In the genomic region with DNA sequence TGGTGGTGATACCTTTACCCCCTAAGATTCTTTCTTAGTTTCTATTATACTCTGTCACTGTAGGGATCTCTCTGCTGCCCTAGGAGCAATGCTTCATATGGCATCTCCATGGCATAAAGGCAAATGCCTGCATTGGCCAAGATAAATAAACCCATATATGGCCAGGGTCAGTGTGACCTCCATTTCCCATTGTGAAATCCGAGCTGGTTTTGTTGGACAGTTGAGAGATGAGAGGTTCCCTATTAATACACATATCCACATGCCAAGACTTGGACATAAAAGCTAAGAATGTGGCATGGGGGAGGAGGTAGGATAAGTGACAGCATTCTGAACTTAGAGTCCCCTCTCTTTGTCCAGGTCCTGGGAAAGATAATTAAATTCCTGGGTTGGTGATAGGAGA, we compare ENCODE assay signal across 17 cellular contexts. TPM values are rescaled to one million over a fixed set of nuclear protein-coding genes. Genes with fewer than 3 reads are reported as not detected.
A peak's percentile ranks its signal among the peaks of the same experiment; 100 is the strongest.
DNase-seq lines count a peak whose midpoint lies in the region; ATAC-seq and TF ChIP-seq lines count a peak whose summit lies in the region.
"Had no signal": no experiment of that assay in that cellular context is flagged by ENCODE, and none has a peak within 500 bp of the region (broad histone marks: within the 10 kb centered on the region; RNA-seq: fewer than 3 reads in every experiment).

No MANE protein-coding gene starts in this region.

- H3K4me3 ChIP-seq in left ventricle myocardium inferior, result no peak overlapping the region
- H3K4me3 ChIP-seq in astrocyte of the spinal cord (ENCODE audit: low read depth, low read length), result no peak overlapping the region
- peak overlapping the region; percentile 12 for H3K4me3 ChIP-seq in right cardiac atrium (ENCODE audit: low read length)
- no peak overlapping the region for H3K4me3 ChIP-seq in uterus
- H3K4me3 ChIP-seq in MM.1S (ENCODE audit: low read length), result no peak overlapping the region
- H3K4me3 ChIP-seq: Peyer's patch, thoracic aorta had no signal

- no peaks in the 10 kb centered on the region for H3K9me2 ChIP-seq in MM.1S (replicated peaks; ENCODE audit: insufficient read depth, low read length)

- in situ Hi-C loops in astrocyte of the spinal cord (cut with HindIII; ENCODE audit: low sequenced_read_pairs), result no loop called here

- H3K27ac Mint-ChIP-seq in activated CD8-positive, alpha-beta T cell treated with anti-CD3 and anti-CD28 coated beads, Interleukin-2, amount 10 ng/mL, durations not matched to agents 7 days and 5 days, result no peak overlapping the region
- H3K27ac Mint-ChIP-seq in activated T-helper 17 cell treated with anti-CD3 and anti-CD28 coated beads, Interleukin-2, amount 50 U/mL, for 72 hours, result no peak overlapping the region
- H3K27ac Mint-ChIP-seq: brain had no signal

- H3K4me1 Mint-ChIP-seq in activated CD8-positive, alpha-beta T cell treated with anti-CD3 and anti-CD28 coated beads, Interleukin-2, amount 10 ng/mL, durations not matched to agents 7 days and 5 days (ENCODE audit: low read depth), result peaks cover 14% of the 10 kb centered on the region
- H3K4me1 Mint-ChIP-seq in activated T-helper 17 cell treated with anti-CD3 and anti-CD28 coated beads, Interleukin-2, amount 50 U/mL, for 72 hours, result peaks cover 4% of the 10 kb centered on the region

- H3K9me3 Mint-ChIP-seq in activated CD8-positive, alpha-beta T cell treated with anti-CD3 and anti-CD28 coated beads, Interleukin-2, amount 10 ng/mL, durations not matched to agents 7 days and 5 days (ENCODE audit: insufficient read depth), result no peaks in the 10 kb centered on the region
- no peaks in the 10 kb centered on the region for H3K9me3 Mint-ChIP-seq in activated T-helper 17 cell treated with anti-CD3 and anti-CD28 coated beads, Interleukin-2, amount 50 U/mL, for 72 hours
- H3K9me3 Mint-ChIP-seq: brain had no signal

- H3F3A ChIP-seq in MM.1S (ENCODE audit: insufficient read depth, low read length), result peaks cover 22% of the 10 kb centered on the region

- POLR2A ChIA-PET in activated CD8-positive, alpha-beta T cell treated with anti-CD3 and anti-CD28 coated beads, Interleukin-2, amount 10 ng/mL, durations not matched to agents 7 days and 5 days (lab: Charles Lee), result interaction anchor here (0.6 kb wide), 1 partner anchor 258 kb away, joined by 3 read pairs; no protein-coding TSS in a partner anchor

- H3K27ac ChIP-seq in left ventricle myocardium inferior (replicated peaks) (no peak overlapping the region), right cardiac atrium (ENCODE audit: low read length) (no peak overlapping the region), uterus (peak overlapping the region; percentile 63), MM.1S (ENCODE audit: low read length) (no peak overlapping the region)
- H3K27ac ChIP-seq: Peyer's patch, thoracic aorta had no signal

- DNase-seq in Right ventricle myocardium superior (no peak), left ventricle myocardium inferior (no peak), astrocyte of the spinal cord (ENCODE audit: low read depth, low spot score) (peak; percentile 47), right cardiac atrium (no peak), uterus (peak in 1 of 2 donors; percentile 68), MM.1S (no peak)
- no peak for DNase-seq in activated CD8-positive, alpha-beta T cell treated with anti-CD3 and anti-CD28 coated beads, Interleukin-2, amount 10 ng/mL, durations not matched to agents 7 days and 5 days
- DNase-seq: activated CD4-positive, CD25-positive, alpha-beta regulatory T cell; effector memory CD4-positive, alpha-beta T cell; NCI-H187 treated with DMSO at 0.1 percent for 48 hours; NCI-H524 treated with DMSO at 0.1 percent for 48 hours; Peyer's patch had no signal

- H3K4me1 ChIP-seq in left ventricle myocardium inferior (peaks cover 6% of the 10 kb centered on the region), right cardiac atrium (ENCODE audit: control insufficient read depth, insufficient read depth, low read length) (peaks cover 6% of the 10 kb centered on the region), uterus (no peaks in the 10 kb centered on the region), MM.1S (ENCODE audit: low read length) (peaks cover 37% of the 10 kb centered on the region)
- H3K4me1 ChIP-seq: Peyer's patch had no signal

- no peak overlapping the region for H2AFZ ChIP-seq in MM.1S (ENCODE audit: low read length)

- CTCF ChIA-PET in activated CD8-positive, alpha-beta T cell treated with anti-CD3 and anti-CD28 coated beads, Interleukin-2, amount 10 ng/mL, durations not matched to agents 7 days and 5 days (lab: Charles Lee), result interaction anchor here (0.7 to 1.8 kb wide), 4 partner anchors 9 to 144 kb away, joined by 3 to 6 read pairs (median 4); no protein-coding TSS in a partner anchor

- H3K27me3 Mint-ChIP-seq in activated CD8-positive, alpha-beta T cell treated with anti-CD3 and anti-CD28 coated beads, Interleukin-2, amount 10 ng/mL, durations not matched to agents 7 days and 5 days (ENCODE audit: low read depth), result peaks cover 46% of the 10 kb centered on the region
- peaks cover 15% of the 10 kb centered on the region for H3K27me3 Mint-ChIP-seq in activated T-helper 17 cell treated with anti-CD3 and anti-CD28 coated beads, Interleukin-2, amount 50 U/mL, for 72 hours

- no peak for TF ChIP-seq CTCF in left ventricle myocardium inferior (IDR thresholded peaks at IDR 0.05; ENCODE audit: borderline replicate concordance)
- no peak for TF ChIP-seq CTCF in astrocyte of the spinal cord (IDR thresholded peaks at IDR 0.05; ENCODE audit: low read depth, low read length)
- TF ChIP-seq CTCF in uterus (IDR thresholded peaks at IDR 0.05), result no peak
- TF ChIP-seq CTCF in MM.1S (IDR thresholded peaks at IDR 0.05; ENCODE audit: low read length), result no peak

- no peaks in the 10 kb centered on the region for H3K36me3 Mint-ChIP-seq in activated CD8-positive, alpha-beta T cell treated with anti-CD3 and anti-CD28 coated beads, Interleukin-2, amount 10 ng/mL, durations not matched to agents 7 days and 5 days (ENCODE audit: low read depth)
- H3K36me3 Mint-ChIP-seq in activated T-helper 17 cell treated with anti-CD3 and anti-CD28 coated beads, Interleukin-2, amount 50 U/mL, for 72 hours (ENCODE audit: low read depth), result no peaks in the 10 kb centered on the region
- H3K36me3 Mint-ChIP-seq: brain had no signal

- H3K4me2 ChIP-seq in MM.1S (ENCODE audit: low read depth, low read length), result no peak overlapping the region

- H4K20me1 ChIP-seq in MM.1S (ENCODE audit: insufficient read depth, low read length), result no peaks in the 10 kb centered on the region

- H3K9me3 ChIP-seq in left ventricle myocardium inferior (replicated peaks), result no peaks in the 10 kb centered on the region
- no peaks in the 10 kb centered on the region for H3K9me3 ChIP-seq in right cardiac atrium (ENCODE audit: control insufficient read depth, low read length)
- H3K9me3 ChIP-seq in uterus, result no peaks in the 10 kb centered on the region
- H3K9me3 ChIP-seq in MM.1S (replicated peaks; ENCODE audit: insufficient read depth, low read length), result no peaks in the 10 kb centered on the region
- H3K9me3 ChIP-seq: Peyer's patch, thoracic aorta had no signal

- no peaks in the 10 kb centered on the region for H3K79me2 ChIP-seq in MM.1S (ENCODE audit: low read length)

- ATAC-seq in Right ventricle myocardium superior (ENCODE audit: poor library complexity) (peak; percentile 25), right cardiac atrium (peak; percentile 41 to 68)
- no peak for ATAC-seq in activated CD8-positive, alpha-beta T cell treated with anti-CD3 and anti-CD28 coated beads, Interleukin-2, amount 10 ng/mL, durations not matched to agents 7 days and 5 days
- no peak for ATAC-seq in activated T-helper 17 cell treated with anti-CD3 and anti-CD28 coated beads, Interleukin-2, amount 50 U/mL, for 72 hours (replicated peaks)

- no peak for TF ChIP-seq POLR2A in uterus (IDR thresholded peaks at IDR 0.05)

- H3K36me3 ChIP-seq in left ventricle myocardium inferior (no peaks in the 10 kb centered on the region), uterus (no peaks in the 10 kb centered on the region), MM.1S (replicated peaks; ENCODE audit: insufficient read depth, low read length) (no peaks in the 10 kb centered on the region)
- H3K36me3 ChIP-seq: Peyer's patch, thoracic aorta had no signal

- intact Hi-C loops in Right ventricle myocardium superior (cut with DNase I), result no loop called here
- intact Hi-C loops in left ventricle myocardium inferior (cut with micrococcal nuclease), result no loop called here
- intact Hi-C loops in right cardiac atrium (cut with DNase I), result loop anchor here in 1 of 4 donors (10.0 kb wide), 1 partner anchor 74 kb away; no protein-coding TSS in a partner anchor
- intact Hi-C loops in uterus (cut with DNase I; ENCODE audit: low total_unique reads), result no loop called here

- H3K9ac ChIP-seq in MM.1S (ENCODE audit: low read length), result no peak overlapping the region

- WGBS in right cardiac atrium, result 12% methylated on average over 1 of the region's 1 CpG

- H3K27me3 ChIP-seq in left ventricle myocardium inferior (ENCODE audit: low read depth), result no peaks in the 10 kb centered on the region
- no peaks in the 10 kb centered on the region for H3K27me3 ChIP-seq in right cardiac atrium (ENCODE audit: control insufficient read depth, insufficient read depth)
- H3K27me3 ChIP-seq in uterus, result no peaks in the 10 kb centered on the region
- no peaks in the 10 kb centered on the region for H3K27me3 ChIP-seq in MM.1S (replicated peaks; ENCODE audit: insufficient read depth, low read length)
- H3K27me3 ChIP-seq: Peyer's patch had no signal

- H3K4me3 Mint-ChIP-seq in activated CD8-positive, alpha-beta T cell treated with anti-CD3 and anti-CD28 coated beads, Interleukin-2, amount 10 ng/mL, durations not matched to agents 7 days and 5 days, result no peak overlapping the region
- H3K4me3 Mint-ChIP-seq in activated T-helper 17 cell treated with anti-CD3 and anti-CD28 coated beads, Interleukin-2, amount 50 U/mL, for 72 hours, result no peak overlapping the region

RNA-seq across cellular contexts. Expression of gene TPM3, which starts 1.4 kb away (rescaled TPM):
- total RNA-seq in Right ventricle myocardium superior, result 80.9 TPM
- 161 TPM for total RNA-seq in left ventricle myocardium inferior
- 100 to 1,000 TPM; 202 to 594 (median 262) TPM for total RNA-seq in right cardiac atrium
- polyA plus RNA-seq in right cardiac atrium, result 391 TPM
- total RNA-seq in uterus, result 100 to 1,000 TPM; 130 to 263 (median 199) TPM
- total RNA-seq in activated CD8-positive, alpha-beta T cell treated with anti-CD3 and anti-CD28 coated beads, Interleukin-2, amount 10 ng/mL, durations not matched to agents 7 days and 5 days, result 100 to 1,000 TPM; 856 to 880 TPM
- total RNA-seq in activated T-helper 17 cell treated with anti-CD3 and anti-CD28 coated beads, Interleukin-2, amount 50 U/mL, for 72 hours, result 100 to 1,000 TPM; 370 to 607 TPM

RNA-seq across cellular contexts. Expression of gene CFAP141, which starts 15.6 kb away (rescaled TPM):
- total RNA-seq in Right ventricle myocardium superior (not detected), left ventricle myocardium inferior (not detected), right cardiac atrium (not detected), uterus (not detected)
- not detected for polyA plus RNA-seq in right cardiac atrium
- not detected for total RNA-seq in activated CD8-positive, alpha-beta T cell treated with anti-CD3 and anti-CD28 coated beads, Interleukin-2, amount 10 ng/mL, durations not matched to agents 7 days and 5 days
- total RNA-seq in activated T-helper 17 cell treated with anti-CD3 and anti-CD28 coated beads, Interleukin-2, amount 50 U/mL, for 72 hours, result not detected
- total RNA-seq: kidney epithelial cell; Peyer's patch; T-helper 1 cell treated with Interleukin-12 subunit alpha and Interleukin-12 subunit beta and Interleukin-4 antibody, amounts not matched to agents 30 ng/mL and 1 ng/mL, for 36 hours; thoracic aorta had no signal

RNA-seq across cellular contexts. Expression of gene UBAP2L, which starts 30.2 kb away (rescaled TPM):
- 91.2 TPM for total RNA-seq in Right ventricle myocardium superior
- 101 TPM for total RNA-seq in left ventricle myocardium inferior
- 100 to 1,000 TPM; 103 to 112 (median 107) TPM for total RNA-seq in right cardiac atrium
- polyA plus RNA-seq in right cardiac atrium, result 67.6 TPM
- 100 to 1,000 TPM in 1 of 4 donors, 10 to 100 TPM in 3; 11.5 to 161 (median 52.0) TPM for total RNA-seq in uterus
- 100 to 1,000 TPM; 176 to 179 TPM for total RNA-seq in activated CD8-positive, alpha-beta T cell treated with anti-CD3 and anti-CD28 coated beads, Interleukin-2, amount 10 ng/mL, durations not matched to agents 7 days and 5 days
- 100 to 1,000 TPM; 237 to 249 TPM for total RNA-seq in activated T-helper 17 cell treated with anti-CD3 and anti-CD28 coated beads, Interleukin-2, amount 50 U/mL, for 72 hours

RNA-seq across cellular contexts. Expression of gene NUP210L, which starts 35.7 kb away (rescaled TPM):
- 0.43 TPM for total RNA-seq in Right ventricle myocardium superior
- 0.30 TPM for total RNA-seq in left ventricle myocardium inferior
- total RNA-seq in right cardiac atrium, result under 1 TPM; 0.09 to 0.88 (median 0.18) TPM
- polyA plus RNA-seq in right cardiac atrium, result not detected
- total RNA-seq in uterus, result under 1 TPM in 2 of 4 donors, not detected in 2; 0.09 to 0.21 TPM
- under 1 TPM; 0.08 to 0.13 TPM for total RNA-seq in activated CD8-positive, alpha-beta T cell treated with anti-CD3 and anti-CD28 coated beads, Interleukin-2, amount 10 ng/mL, durations not matched to agents 7 days and 5 days
- total RNA-seq in activated T-helper 17 cell treated with anti-CD3 and anti-CD28 coated beads, Interleukin-2, amount 50 U/mL, for 72 hours, result under 1 TPM; 0.04 to 0.24 TPM
- total RNA-seq: kidney epithelial cell had no signal

Comparison
In these comparisons a context has a peak if more than half of its experiments do, and no peak if none do; other contexts are left out.
1. ATAC-seq: peak in Right ventricle myocardium superior (single experiment) and right cardiac atrium (2 of 2); none in activated CD8-positive, alpha-beta T cell treated with anti-CD3 and anti-CD28 coated beads, Interleukin-2, amount 10 ng/mL, durations not matched to agents 7 days and 5 days (single experiment) and activated T-helper 17 cell treated with anti-CD3 and anti-CD28 coated beads, Interleukin-2, amount 50 U/mL, for 72 hours (single experiment).
2. H3K27ac ChIP-seq: peak in uterus (2 of 2); none in left ventricle myocardium inferior (single experiment), right cardiac atrium (single experiment) and MM.1S (single experiment).